8 cellular contexts compared by ENCODE assay signal in genomic region chr6:43013843-43014433, GRCh38. TPM values are rescaled to one million over a fixed set of nuclear protein-coding genes. Genes with fewer than 3 reads are reported as not detected.
DNase-seq lines count a peak whose midpoint lies in the region; ATAC-seq and TF ChIP-seq lines count a peak whose summit lies in the region.

TSS of gene KLHDC3 (plus strand) at chr6:43014249. CDS start at chr6:43017193, 2,944 bp downstream.
TSS of gene MEA1 (minus strand) at chr6:43013946. CDS start at chr6:43013813, 133 bp downstream.

- peak within 1 kb of the TSS; percentile 39; the same call in 1 of the 2 replicates for H3K27ac ChIP-seq in Karpas-422 (ENCODE audit: low read length)
- peak within 1 kb of the TSS; percentile 85 to 87 (median 86) for H3K27ac ChIP-seq in esophagus muscularis mucosa (replicated peaks in 1 of 4)
- H3K27ac ChIP-seq in muscle layer of duodenum (ENCODE audit: low read length) = peak within 1 kb of the TSS; percentile 79

- H3K79me2 ChIP-seq in Karpas-422 (ENCODE audit: low read length) = peaks cover 56% of the 10 kb centered on the region

- WGBS in esophagus muscularis mucosa = 0% methylated on average over 38 of the region's 51 CpGs

- TF ChIP-seq EP300 in esophagus muscularis mucosa (IDR thresholded peaks at IDR 0.05) = no peak

- ATAC-seq in GM21825 (IDR thresholded peaks at IDR 0.05; ENCODE audit: unreplicated experiment) = peak; percentile 86

- H3K9ac ChIP-seq in Karpas-422 (ENCODE audit: low read length) = peak within 1 kb of the TSS; percentile 93

- H2AFZ ChIP-seq in Karpas-422 (ENCODE audit: low read length) = no peak within 1 kb of the TSS

- TF ChIP-seq POLR2A in esophagus muscularis mucosa (IDR thresholded peaks at IDR 0.05; ENCODE audit: low read depth) = no peak

- no peaks in the 10 kb centered on the region for H4K20me1 ChIP-seq in Karpas-422 (ENCODE audit: insufficient read depth, low read depth, low read length)

- TF ChIP-seq CTCF in esophagus muscularis mucosa (IDR thresholded peaks at IDR 0.05) = peak in 1 of 3 experiments; percentile 20

- H3K9me3 ChIP-seq in Karpas-422 (ENCODE audit: low read length) = no peaks in the 10 kb centered on the region
- no peaks in the 10 kb centered on the region for H3K9me3 ChIP-seq in esophagus muscularis mucosa
- H3K9me3 ChIP-seq in muscle layer of duodenum (ENCODE audit: control insufficient read depth in 1 of 2, low read length in 2 of 2) = no peaks in the 10 kb centered on the region

- H3K27me3 ChIP-seq in Karpas-422 (ENCODE audit: low read length) = no peaks in the 10 kb centered on the region
- no peaks in the 10 kb centered on the region for H3K27me3 ChIP-seq in esophagus muscularis mucosa
- H3K27me3 ChIP-seq in muscle layer of duodenum (ENCODE audit: low read depth, low read length) = no peaks in the 10 kb centered on the region

- H3K36me3 ChIP-seq in Karpas-422 (ENCODE audit: insufficient read depth, low read length) (0 out of 2 replicates have a peak, but pooled peaks cover 16% of the 10 kb centered on the region), esophagus muscularis mucosa (peaks cover 24 to 57% (median 53%) of the 10 kb centered on the region in 4 donors), muscle layer of duodenum (ENCODE audit: control insufficient read depth in 1 of 2, insufficient read depth in 2 of 2, low read length in 2 of 2) (peaks cover 46 to 50% of the 10 kb centered on the region in 2 donors)

- DNase-seq in DMS79 treated with DMSO at 0.1 percent for 48 hours (lab: John Stamatoyannopoulos, UW) (peak; percentile 99), Karpas-422 (peak; percentile 100), RKO (ENCODE audit: low spot score) (peak; percentile 100), activated T-helper 1 cell treated with Interleukin-2 at 50 U/mL for 16 hours (ENCODE audit: low read depth) (peak; percentile 98), esophagus muscularis mucosa (ENCODE audit: extremely low spot score) (peak; percentile 100)
- peak; percentile 98 to 99 for DNase-seq in stimulated activated CD8-positive, alpha-beta memory T cell treated with anti-CD3 and anti-CD28 coated beads, Interleukin-7, amount 100 ng/mL, for 4 hours (ENCODE audit: low read depth in 2 of 2)

- peaks cover 26% of the 10 kb centered on the region for H3K4me1 ChIP-seq in Karpas-422 (ENCODE audit: low read length)
- peaks cover 46 to 58% (median 53%) of the 10 kb centered on the region in 4 donors for H3K4me1 ChIP-seq in esophagus muscularis mucosa
- H3K4me1 ChIP-seq in muscle layer of duodenum (ENCODE audit: control insufficient read depth in 1 of 2, insufficient read depth in 2 of 2, low read length in 2 of 2) = peaks cover 18 to 44% of the 10 kb centered on the region in 2 donors

- no peaks in the 10 kb centered on the region for H3K9me2 ChIP-seq in Karpas-422 (replicated peaks; ENCODE audit: insufficient read depth, low read length)

- H3K4me2 ChIP-seq in Karpas-422 (ENCODE audit: low read depth, low read length, poor library complexity, severe bottlenecking) = peak within 1 kb of the TSS; percentile 96

- intact Hi-C loops in esophagus muscularis mucosa (cut with DNase I) = loop anchor here (5.0 to 10.0 kb wide), 2 partner anchors 109 to 128 kb away; no protein-coding TSS in a partner anchor

- H3K4me3 ChIP-seq in Karpas-422 (ENCODE audit: low read length) (peak within 1 kb of the TSS; percentile 96), esophagus muscularis mucosa (peak within 1 kb of the TSS; percentile 77 to 84 (median 81)), muscle layer of duodenum (ENCODE audit: low read depth in 1 of 2, low read length in 2 of 2) (peak within 1 kb of the TSS; percentile 91 to 92)

RNA-seq across cellular contexts. Expression of gene KLHDC3, which starts in this region (rescaled TPM):
- total RNA-seq in Karpas-422 (2014; rRNA removed; shearing (Covaris generic); ENCODE audit: low replicate concordance) = 53.7 and 81.1 TPM in 2 replicates
- 100 to 1,000 TPM in 2 of 4 donors, 10 to 100 TPM in 2; 88.0 to 175 (median 98.1) TPM for total RNA-seq in esophagus muscularis mucosa

RNA-seq across cellular contexts. Expression of gene MEA1, which starts in this region (rescaled TPM):
- 51.7 and 113 TPM in 2 replicates for total RNA-seq in Karpas-422 (2014; rRNA removed; shearing (Covaris generic); ENCODE audit: low replicate concordance)
- total RNA-seq in esophagus muscularis mucosa = 10 to 100 TPM; 51.5 to 71.2 (median 62.8) TPM

Comparison
In these comparisons a context has a peak if more than half of its experiments do, and no peak if none do; other contexts are left out.
1. Peak in every context shown above with its lines: DNase-seq, ATAC-seq, H3K4me3 ChIP-seq and H3K27ac ChIP-seq.